In the genomic region with DNA sequence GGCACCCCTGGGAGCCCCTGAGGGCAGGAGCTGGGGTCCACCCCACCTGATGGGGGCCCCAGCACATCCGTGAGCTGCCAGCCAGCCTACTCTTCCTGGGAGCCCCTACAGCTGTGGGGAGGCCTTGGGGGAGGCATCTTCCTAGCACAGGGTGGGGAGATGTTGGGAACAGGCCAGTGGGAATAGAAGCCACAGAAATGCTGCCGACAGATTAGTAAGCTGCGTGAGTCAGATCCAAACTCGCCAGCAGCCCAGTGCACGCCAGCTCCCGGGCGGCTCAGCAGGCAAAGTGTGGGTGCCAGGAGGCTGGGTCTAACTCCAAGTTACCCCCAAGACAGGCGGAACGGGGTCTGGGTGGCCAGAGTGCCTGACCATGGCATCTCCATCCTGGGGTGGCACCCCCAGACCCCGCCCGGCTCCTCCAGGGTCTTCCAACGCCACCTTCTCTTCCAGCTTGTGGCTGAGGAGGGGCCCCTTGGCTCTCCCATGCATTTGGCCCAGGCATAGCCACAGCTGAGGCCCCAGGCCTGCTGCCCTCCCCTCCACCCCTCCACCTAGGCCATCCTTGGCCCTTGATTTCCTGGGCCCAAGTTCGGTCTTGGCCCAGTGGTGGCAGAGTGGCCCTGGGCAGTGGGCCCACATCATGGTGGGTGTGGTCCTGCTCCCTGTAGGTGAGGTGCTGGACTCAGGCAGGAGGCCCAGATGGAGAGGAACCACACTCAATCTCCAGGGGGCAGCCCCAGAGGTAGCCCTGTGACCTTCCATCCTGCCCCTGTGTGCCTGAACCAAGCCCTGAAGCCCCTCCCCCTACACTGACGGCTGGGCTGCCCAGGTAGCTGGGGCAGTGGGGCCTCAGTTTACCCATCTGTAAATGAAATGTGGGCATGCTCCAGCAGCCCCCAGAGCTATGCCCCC, we compare ENCODE assay signal across 10 cellular contexts. TPM values are rescaled to one million over a fixed set of nuclear protein-coding genes. Genes with fewer than 3 reads are reported as not detected.
DNase-seq lines count a peak whose midpoint lies in the region; ATAC-seq and TF ChIP-seq lines count a peak whose summit lies in the region.
"Had no signal": no experiment of that assay in that cellular context is flagged by ENCODE, and none has a peak within 500 bp of the region (broad histone marks: within the 10 kb centered on the region; RNA-seq: fewer than 3 reads in every experiment).

No MANE protein-coding gene starts in this region.

- H3K9me3 ChIP-seq in right atrium auricular region: no peaks in the 10 kb centered on the region
- H3K9me3 ChIP-seq: thyroid gland had no signal

- no peak for TF ChIP-seq CTCF in right atrium auricular region (IDR thresholded peaks at IDR 0.05)

- peak; percentile 39 for DNase-seq in DMS 273 (lab: John Stamatoyannopoulos, UW; ENCODE audit: unreplicated experiment)
- DNase-seq in DMS 273 treated with DMSO at 0.1 percent for 48 hours (lab: John Stamatoyannopoulos, UW): no peak
- DNase-seq in right atrium auricular region (ENCODE audit: low spot score): peak; percentile 84
- peak; percentile 11 for DNase-seq in superior temporal gyrus (ENCODE audit: extremely low spot score)
- no peak for DNase-seq in NCI-H1048 (lab: John Stamatoyannopoulos, UW)

- ATAC-seq in activated T-helper 17 cell treated with anti-CD3 and anti-CD28 coated beads, Interleukin-2, amount 50 U/mL, for 72 hours (replicated peaks): peak; percentile 27
- ATAC-seq in HG02973 (IDR thresholded peaks at IDR 0.05; ENCODE audit: unreplicated experiment) (no peak), GM21526 (IDR thresholded peaks at IDR 0.05; ENCODE audit: low FRiP score, unreplicated experiment) (no peak)

- no peaks in the 10 kb centered on the region for H3K27me3 ChIP-seq in right atrium auricular region
- H3K27me3 ChIP-seq: thyroid gland had no signal

- H3K4me1 ChIP-seq in right atrium auricular region: peaks cover 0 to 13% of the 10 kb centered on the region in 2 donors

- no peak overlapping the region for H3K27ac ChIP-seq in right atrium auricular region
- H3K27ac ChIP-seq: 22Rv1 had no signal

- peaks cover 4% of the 10 kb centered on the region for H3K27me3 Mint-ChIP-seq in activated T-helper 17 cell treated with anti-CD3 and anti-CD28 coated beads, Interleukin-2, amount 50 U/mL, for 72 hours

- no peaks in the 10 kb centered on the region for H3K36me3 ChIP-seq in right atrium auricular region
- H3K36me3 ChIP-seq: thyroid gland had no signal

- no peaks in the 10 kb centered on the region for H3K36me3 Mint-ChIP-seq in activated T-helper 17 cell treated with anti-CD3 and anti-CD28 coated beads, Interleukin-2, amount 50 U/mL, for 72 hours (ENCODE audit: low read depth)

- H3K4me1 Mint-ChIP-seq in activated T-helper 17 cell treated with anti-CD3 and anti-CD28 coated beads, Interleukin-2, amount 50 U/mL, for 72 hours: no peaks in the 10 kb centered on the region

- no peak overlapping the region for H3K27ac Mint-ChIP-seq in activated T-helper 17 cell treated with anti-CD3 and anti-CD28 coated beads, Interleukin-2, amount 50 U/mL, for 72 hours

- no peaks in the 10 kb centered on the region for H3K9me3 Mint-ChIP-seq in activated T-helper 17 cell treated with anti-CD3 and anti-CD28 coated beads, Interleukin-2, amount 50 U/mL, for 72 hours

- H3K4me3 ChIP-seq in right atrium auricular region: no peak overlapping the region
- H3K4me3 ChIP-seq: thyroid gland had no signal

- H3K4me3 Mint-ChIP-seq in activated T-helper 17 cell treated with anti-CD3 and anti-CD28 coated beads, Interleukin-2, amount 50 U/mL, for 72 hours: no peak overlapping the region

RNA-seq across cellular contexts. Expression of a gene that starts 15.4 kb away (rescaled TPM):
- not detected for total RNA-seq in activated T-helper 17 cell treated with anti-CD3 and anti-CD28 coated beads, Interleukin-2, amount 50 U/mL, for 72 hours
- not detected for total RNA-seq in right atrium auricular region
- total RNA-seq: thyroid gland had no signal

RNA-seq across cellular contexts. Expression of a gene that starts 25.6 kb away (rescaled TPM):
- not detected for total RNA-seq in activated T-helper 17 cell treated with anti-CD3 and anti-CD28 coated beads, Interleukin-2, amount 50 U/mL, for 72 hours
- under 1 TPM in 1 of 2 donors, not detected in 1; 0.31 TPM for total RNA-seq in right atrium auricular region

RNA-seq across cellular contexts. Expression of a gene that starts 53.0 kb away (rescaled TPM):
- not detected for total RNA-seq in activated T-helper 17 cell treated with anti-CD3 and anti-CD28 coated beads, Interleukin-2, amount 50 U/mL, for 72 hours
- not detected for total RNA-seq in right atrium auricular region
- total RNA-seq: thyroid gland had no signal

Comparison
In these comparisons a context has a peak if more than half of its experiments do, and no peak if none do; other contexts are left out.
1. DNase-seq: peak in DMS 273 (single experiment), right atrium auricular region (single experiment) and superior temporal gyrus (single experiment); none in DMS 273 treated with DMSO at 0.1 percent for 48 hours (single experiment) and NCI-H1048 (single experiment).